In genomic region chr7:116224492-116225098, GRCh38 we compare ENCODE assay signal across 10 cellular contexts. TPM values are rescaled to one million over a fixed set of nuclear protein-coding genes. Genes with fewer than 3 reads are reported as not detected.
A peak's percentile ranks its signal among the peaks of the same experiment; 100 is the strongest.
DNase-seq lines count a peak whose midpoint lies in the region; ATAC-seq and TF ChIP-seq lines count a peak whose summit lies in the region.
"Had no signal": no experiment of that assay in that cellular context is flagged by ENCODE, and none has a peak within 500 bp of the region (broad histone marks: within the 10 kb centered on the region; RNA-seq: fewer than 3 reads in every experiment).

No MANE protein-coding gene starts in this region.

- no peak for TF ChIP-seq CTCF in transverse colon (IDR thresholded peaks at IDR 0.05)
- TF ChIP-seq CTCF in endodermal cell (conservative IDR thresholded peaks at IDR 0.05) = no peak

- H3K4me3 Mint-ChIP-seq in activated naive CD4-positive, alpha-beta T cell treated with anti-CD3 and anti-CD28 coated beads for 36 hours = peak overlapping the region; percentile 41
- H3K4me3 Mint-ChIP-seq in activated CD8-positive, alpha-beta T cell treated with anti-CD3 and anti-CD28 coated beads, Interleukin-2, amount 10 ng/mL, durations not matched to agents 7 days and 5 days = peak overlapping the region; percentile 47
- no peak overlapping the region for H3K4me3 Mint-ChIP-seq in endodermal cell

- in situ Hi-C loops in transverse colon (cut with MboI; ENCODE audit: low pct_ligation_motif_present in 1 of 4, low pct_unique_long_range_greater_than_20kb in 1 of 4, low sequenced_read_pairs in 3 of 4) = no loop called here

- TF ChIP-seq POLR2A in transverse colon (IDR thresholded peaks at IDR 0.05) = no peak

- peak; percentile 54 for ATAC-seq in HG02840 (IDR thresholded peaks at IDR 0.05; ENCODE audit: low FRiP score, unreplicated experiment)
- ATAC-seq in activated CD8-positive, alpha-beta T cell treated with anti-CD3 and anti-CD28 coated beads, Interleukin-2, amount 10 ng/mL, durations not matched to agents 7 days and 5 days = peak; percentile 32

- no peaks in the 10 kb centered on the region for H3K27me3 Mint-ChIP-seq in activated naive CD4-positive, alpha-beta T cell treated with anti-CD3 and anti-CD28 coated beads for 36 hours (ENCODE audit: low read depth)
- no peaks in the 10 kb centered on the region for H3K27me3 Mint-ChIP-seq in activated CD8-positive, alpha-beta T cell treated with anti-CD3 and anti-CD28 coated beads, Interleukin-2, amount 10 ng/mL, durations not matched to agents 7 days and 5 days (ENCODE audit: low read depth)
- peaks cover 5% of the 10 kb centered on the region for H3K27me3 Mint-ChIP-seq in endodermal cell (ENCODE audit: insufficient read depth)

- H3K27ac ChIP-seq in transverse colon (peak overlapping the region; percentile 19 to 98 (median 89)), endodermal cell (ENCODE audit: low read depth, low read length) (no peak overlapping the region)
- H3K27ac ChIP-seq: BLaER1 had no signal

- POLR2A ChIA-PET in activated CD8-positive, alpha-beta T cell treated with anti-CD3 and anti-CD28 coated beads, Interleukin-2, amount 10 ng/mL, durations not matched to agents 7 days and 5 days (lab: Charles Lee) = interaction anchor here (0.7 to 1.6 kb wide), 2 partner anchors 14 to 302 kb away, joined by 4 read pairs; no protein-coding TSS in a partner anchor

- no peaks in the 10 kb centered on the region for H3K9me3 Mint-ChIP-seq in activated naive CD4-positive, alpha-beta T cell treated with anti-CD3 and anti-CD28 coated beads for 36 hours
- H3K9me3 Mint-ChIP-seq in activated CD8-positive, alpha-beta T cell treated with anti-CD3 and anti-CD28 coated beads, Interleukin-2, amount 10 ng/mL, durations not matched to agents 7 days and 5 days (ENCODE audit: insufficient read depth) = no peaks in the 10 kb centered on the region
- H3K9me3 Mint-ChIP-seq in endodermal cell = no peaks in the 10 kb centered on the region

- intact Hi-C loops in activated naive CD4-positive, alpha-beta T cell treated with anti-CD3 and anti-CD28 coated beads for 36 hours (cut with micrococcal nuclease) = loop anchor here (1.0 kb wide), 1 partner anchor 13 kb away; no protein-coding TSS in a partner anchor
- intact Hi-C loops in transverse colon (cut with DNase I; ENCODE audit: low total_unique reads) = no loop called here

- peak overlapping the region; percentile 58 for H3K27ac Mint-ChIP-seq in activated naive CD4-positive, alpha-beta T cell treated with anti-CD3 and anti-CD28 coated beads for 36 hours
- H3K27ac Mint-ChIP-seq in activated CD8-positive, alpha-beta T cell treated with anti-CD3 and anti-CD28 coated beads, Interleukin-2, amount 10 ng/mL, durations not matched to agents 7 days and 5 days = peak overlapping the region; percentile 54
- no peak overlapping the region for H3K27ac Mint-ChIP-seq in endodermal cell

- peaks cover 6 to 52% (median 12%) of the 10 kb centered on the region in 4 donors for H3K4me1 ChIP-seq in transverse colon
- H3K4me1 ChIP-seq in endodermal cell (ENCODE audit: control insufficient read depth, insufficient read depth, low read length) = no peaks in the 10 kb centered on the region
- H3K4me1 ChIP-seq: BLaER1 had no signal

- DNase-seq in activated naive CD4-positive, alpha-beta T cell treated with anti-CD3 and anti-CD28 coated beads for 36 hours = no peak
- no peak for DNase-seq in activated naive CD4-positive, alpha-beta T cell treated with anti-CD3 and anti-CD28 coated beads, Interleukin-2, amount 50 U/mL, for 16 hours
- DNase-seq in activated CD8-positive, alpha-beta T cell treated with anti-CD3 and anti-CD28 coated beads, Interleukin-2, amount 10 ng/mL, durations not matched to agents 7 days and 5 days = no peak
- DNase-seq in transverse colon (no peak), DMS114 treated with DMSO at 0.1 percent for 48 hours (lab: John Stamatoyannopoulos, UW; ENCODE audit: unreplicated experiment) (no peak), endodermal cell (no peak), dedifferentiated amniotic fluid mesenchymal stem cell (ENCODE audit: extremely low spot score) (no peak)
- DNase-seq: activated CD4-positive, alpha-beta T cell treated with anti-CD3 and anti-CD28 coated beads, Interleukin-2, amount 50 U/mL, for 48 hours had no signal

- H3K27me3 ChIP-seq in transverse colon (no peaks in the 10 kb centered on the region), endodermal cell (ENCODE audit: control insufficient read depth, insufficient read depth, low read length, poor library complexity, severe bottlenecking) (peaks cover 8% of the 10 kb centered on the region)
- H3K27me3 ChIP-seq: BLaER1 had no signal

- no peak for TF ChIP-seq EP300 in transverse colon (IDR thresholded peaks at IDR 0.05; ENCODE audit: low read depth)

- H3K4me1 Mint-ChIP-seq in activated naive CD4-positive, alpha-beta T cell treated with anti-CD3 and anti-CD28 coated beads for 36 hours (ENCODE audit: low read depth) = peaks cover 81% of the 10 kb centered on the region
- H3K4me1 Mint-ChIP-seq in activated CD8-positive, alpha-beta T cell treated with anti-CD3 and anti-CD28 coated beads, Interleukin-2, amount 10 ng/mL, durations not matched to agents 7 days and 5 days (ENCODE audit: low read depth) = peaks cover 55% of the 10 kb centered on the region
- peaks cover 13% of the 10 kb centered on the region for H3K4me1 Mint-ChIP-seq in endodermal cell

- no peak overlapping the region for H3K4me3 ChIP-seq in transverse colon
- H3K4me3 ChIP-seq in endodermal cell (ENCODE audit: low read length) = no peak overlapping the region
- H3K4me3 ChIP-seq: BLaER1 had no signal

- H3K9ac ChIP-seq in endodermal cell (ENCODE audit: extremely low read depth, low read length, poor library complexity, severe bottlenecking) = no peak overlapping the region
- H3K9ac ChIP-seq: BLaER1 had no signal

- H3K9me3 ChIP-seq in transverse colon (no peaks in the 10 kb centered on the region), endodermal cell (ENCODE audit: control insufficient read depth, low read length) (no peaks in the 10 kb centered on the region)
- H3K9me3 ChIP-seq: BLaER1 had no signal

- H3K36me3 Mint-ChIP-seq in activated naive CD4-positive, alpha-beta T cell treated with anti-CD3 and anti-CD28 coated beads for 36 hours (ENCODE audit: low read depth) = no peaks in the 10 kb centered on the region
- peaks cover 16% of the 10 kb centered on the region for H3K36me3 Mint-ChIP-seq in activated CD8-positive, alpha-beta T cell treated with anti-CD3 and anti-CD28 coated beads, Interleukin-2, amount 10 ng/mL, durations not matched to agents 7 days and 5 days (ENCODE audit: low read depth)
- no peaks in the 10 kb centered on the region for H3K36me3 Mint-ChIP-seq in endodermal cell (ENCODE audit: low read depth)

- WGBS in transverse colon (ENCODE audit: low coverage in 1 of 2), 2 donors = 67 to 73% methylated on average over 2 of the region's 2 CpGs
- 67 to 77% methylated on average over 2 of the region's 2 CpGs for WGBS in endodermal cell (ENCODE audit: insufficient coverage in 1 of 2, insufficient read length in 1 of 2), 2 experiments

- no peaks in the 10 kb centered on the region for H3K36me3 ChIP-seq in transverse colon
- H3K36me3 ChIP-seq in endodermal cell (ENCODE audit: control insufficient read depth, insufficient read depth, low read length) = no peaks in the 10 kb centered on the region
- H3K36me3 ChIP-seq: BLaER1 had no signal

- CTCF ChIA-PET in activated naive CD4-positive, alpha-beta T cell treated with anti-CD3 and anti-CD28 coated beads for 36 hours (lab: Charles Lee) = interaction anchor here (1.0 to 2.9 kb wide), 2 partner anchors 11 to 14 kb away, joined by 5 to 18 read pairs; partner anchors contain the start of gene TES
- CTCF ChIA-PET in activated CD8-positive, alpha-beta T cell treated with anti-CD3 and anti-CD28 coated beads, Interleukin-2, amount 10 ng/mL, durations not matched to agents 7 days and 5 days (lab: Charles Lee) = interaction anchor here (1.6 to 4.8 kb wide), 4 partner anchors 11 to 86 kb away, joined by 3 to 29 read pairs (median 6); partner anchors contain the start of gene TES

RNA-seq across cellular contexts. Expression of gene TES, which starts 14.3 kb away (rescaled TPM):
- total RNA-seq in activated naive CD4-positive, alpha-beta T cell treated with anti-CD3 and anti-CD28 coated beads for 36 hours = 10 to 100 TPM; 74.0 to 76.4 TPM
- 100 to 1,000 TPM; 110 to 112 TPM for total RNA-seq in activated CD8-positive, alpha-beta T cell treated with anti-CD3 and anti-CD28 coated beads, Interleukin-2, amount 10 ng/mL, durations not matched to agents 7 days and 5 days
- total RNA-seq in transverse colon (100 to 1,000 TPM in 3 of 4 donors, 10 to 100 TPM in 1; 77.4 to 119 (median 115) TPM), endodermal cell (10 to 100 TPM; 23.1 to 31.0 TPM)
- polyA plus RNA-seq in endodermal cell (2013, experiment 1 of 2) = 12.5 TPM
- polyA plus RNA-seq in endodermal cell (2013, experiment 2 of 2) = 12.4 TPM
